In the genomic region with DNA sequence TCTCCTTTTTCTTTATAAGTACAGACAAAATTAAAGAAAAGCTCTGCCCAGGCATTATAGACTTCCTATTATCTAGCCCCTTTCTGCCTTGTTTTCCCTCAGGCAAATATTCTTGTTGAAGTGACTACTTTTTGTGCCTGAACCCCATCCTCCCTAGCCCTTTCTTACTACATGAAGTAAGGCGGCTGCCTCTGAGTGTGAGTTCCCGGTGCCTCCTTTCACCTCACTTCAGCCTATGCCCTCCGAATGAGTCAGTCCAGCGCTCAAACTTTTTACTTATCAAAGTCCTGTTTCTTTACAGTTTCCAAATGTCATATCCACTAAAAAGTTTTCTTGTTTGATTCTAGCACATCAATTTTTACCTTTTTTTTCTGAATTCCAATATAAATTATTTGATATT, we compare ENCODE assay signal across 27 cellular contexts.
"Had no signal": no experiment of that assay in that cellular context is flagged by ENCODE, and none has a peak within 500 bp of the region (broad histone marks: within the 10 kb centered on the region; RNA-seq: fewer than 3 reads in every experiment).

No MANE protein-coding gene starts in this region.

- H3K36me3 ChIP-seq: pancreas, prostate gland, right lobe of liver, sigmoid colon, suprapubic skin, tibial artery, transverse colon, upper lobe of right lung, uterus had no signal

- DNase-seq: naive B cell; naive thymus-derived CD8-positive, alpha-beta T cell; nephron progenitor cell; occipital lobe; pancreas; right cardiac atrium; right lobe of liver; sigmoid colon; small intestine; stimulated activated CD4-positive, alpha-beta T cell treated with anti-CD3 and anti-CD28 coated beads, Interleukin-15, amount 100 ng/mL, for 24 hours; stimulated activated CD4-positive, alpha-beta T cell treated with anti-CD3 and anti-CD28 coated beads, Interleukin-2, amount 100 ng/mL, for 24 hours; stimulated activated CD4-positive, alpha-beta T cell treated with anti-CD3 and anti-CD28 coated beads, Interleukin-4, amount 100 ng/mL, for 1 hour; stimulated activated CD4-positive, alpha-beta T cell treated with anti-CD3 and anti-CD28 coated beads, Interleukin-4, amount 100 ng/mL, for 4 hours; stimulated activated CD8-positive, alpha-beta memory T cell treated with anti-CD3 and anti-CD28 coated beads, Interleukin-4, amount 100 ng/mL, for 48 hours; stimulated activated naive CD4-positive, alpha-beta T cell; stimulated activated naive CD8-positive, alpha-beta T cell treated with anti-CD3 and anti-CD28 coated beads, Interleukin-15, amount 100 ng/mL, for 72 hours; stimulated activated naive CD8-positive, alpha-beta T cell treated with anti-CD3 and anti-CD28 coated beads, Interleukin-15, Interleukin-2, amounts not matched to agents 100 U/mL and 50 U/mL, for 24 hours; substantia nigra; testis; tibial artery; transverse colon; upper lobe of right lung; uterus had no signal

- H3K4me1 ChIP-seq: pancreas, prostate gland, right lobe of liver, sigmoid colon, suprapubic skin, testis, tibial artery, transverse colon, upper lobe of right lung, uterus had no signal

- H3K9me3 ChIP-seq: pancreas, prostate gland, right lobe of liver, sigmoid colon, suprapubic skin, testis, tibial artery, transverse colon, upper lobe of right lung, uterus had no signal

- ATAC-seq: naive thymus-derived CD8-positive, alpha-beta T cell; natural killer cell treated with Interleukin-12 subunit alpha and Interleukin-12 subunit beta and Interleukin-15 and Interleukin-18, amount 100 ng/mL, for 72 hours; pancreas; right cardiac atrium; right lobe of liver; stimulated activated memory B cell treated with anti-CD40 and anti-IgM and Interleukin-4, amounts not matched to agents 10 μg/mL and 1 μg/mL and 100 μg/mL, for 72 hours; stimulated activated naive CD8-positive, alpha-beta T cell treated with anti-CD3 and anti-CD28 coated beads, Interleukin-15, amount 100 ng/mL, for 72 hours; stimulated activated naive CD8-positive, alpha-beta T cell treated with anti-CD3 and anti-CD28 coated beads, Interleukin-15, Interleukin-2, amounts not matched to agents 100 U/mL and 50 U/mL, for 24 hours; upper lobe of right lung had no signal

- H3K27me3 ChIP-seq: pancreas, right lobe of liver, sigmoid colon, suprapubic skin, testis, tibial artery, transverse colon, upper lobe of right lung, uterus had no signal

- H3K4me3 ChIP-seq: pancreas, prostate gland, right lobe of liver, sigmoid colon, suprapubic skin, testis, tibial artery, transverse colon, upper lobe of right lung, uterus had no signal

- H3K27ac ChIP-seq: pancreas, prostate gland, right lobe of liver, sigmoid colon, suprapubic skin, testis, tibial artery, transverse colon, upper lobe of right lung, uterus had no signal
